In the genomic region with DNA sequence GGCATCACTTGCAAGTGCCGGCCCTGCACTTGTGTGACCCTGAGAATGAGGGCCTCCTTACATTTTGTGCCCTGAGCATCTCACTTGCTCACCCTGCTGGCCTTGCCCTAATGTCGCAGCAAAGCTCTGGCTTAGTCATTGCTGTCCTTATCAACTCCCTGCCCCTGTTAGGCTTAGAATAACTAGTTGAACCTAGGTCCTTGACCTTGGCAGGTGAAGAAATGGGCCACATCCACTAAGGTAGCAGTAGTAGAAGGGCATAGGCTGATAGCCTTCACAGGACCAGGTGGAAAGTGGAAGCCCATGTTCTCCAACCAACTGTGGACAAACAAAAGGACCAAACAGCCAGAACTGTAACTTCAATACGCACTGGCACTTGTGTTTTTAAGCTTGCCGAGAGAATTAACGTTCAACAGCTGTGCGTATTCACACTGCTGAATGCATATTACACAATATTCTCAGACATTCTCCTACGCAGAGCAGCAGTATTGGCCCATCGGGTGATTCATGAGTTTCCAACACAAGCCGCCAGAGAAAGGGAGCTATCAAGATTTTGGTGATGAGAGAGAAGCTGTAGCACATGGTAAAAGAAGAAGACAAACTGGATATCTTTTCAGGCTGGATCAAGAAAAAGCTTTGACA, we compare ENCODE assay signal across 8 cellular contexts. TPM values are rescaled to one million over a fixed set of nuclear protein-coding genes. Genes with fewer than 3 reads are reported as not detected.
DNase-seq lines count a peak whose midpoint lies in the region; ATAC-seq and TF ChIP-seq lines count a peak whose summit lies in the region.

No MANE protein-coding gene starts in this region.

- no peaks in the 10 kb centered on the region for H3K9me3 ChIP-seq in HAP-1

- H3K27me3 Mint-ChIP-seq in Calu3 (ENCODE audit: unreplicated experiment), result no peaks in the 10 kb centered on the region

- intact Hi-C loops in Calu3 (cut with micrococcal nuclease; ENCODE audit: unreplicated experiment), result no loop called here

- in situ Hi-C loops in HAP-1 (cut with MboI; ENCODE audit: low sequenced_read_pairs), result no loop called here

- peak overlapping the region in 1 of 2 donors; percentile 74 for H3K27ac ChIP-seq in coronary artery

- DNase-seq in Calu3 (peak; percentile 31), HAP-1 (ENCODE audit: low spot score in 2 of 2) (peak; percentile 44 to 52), SIG-M5 (lab: John Stamatoyannopoulos, UW) (peak; percentile 81), coronary artery (ENCODE audit: low spot score) (peak; percentile 80), myocyte (ENCODE audit: low read depth) (peak; percentile 80), DMS114 treated with DMSO at 0.1 percent for 48 hours (lab: John Stamatoyannopoulos, UW; ENCODE audit: unreplicated experiment) (no peak)

- no peaks in the 10 kb centered on the region for H3K36me3 ChIP-seq in HAP-1 (replicated peaks)

- TF ChIP-seq CTCF in Calu3 (IDR thresholded peaks at IDR 0.05; ENCODE audit: unreplicated experiment) (no peak), coronary artery (IDR thresholded peaks at IDR 0.05) (no peak)

- no peaks in the 10 kb centered on the region for H3K27me3 ChIP-seq in HAP-1 (ENCODE audit: low read depth)

- H3K4me1 Mint-ChIP-seq in Calu3 (ENCODE audit: low read depth, unreplicated experiment), result no peaks in the 10 kb centered on the region

- no peak overlapping the region for H3K27ac Mint-ChIP-seq in Calu3 (ENCODE audit: unreplicated experiment)

- H3K9me3 Mint-ChIP-seq in Calu3 (ENCODE audit: low read depth, unreplicated experiment), result no peaks in the 10 kb centered on the region

- BruUV-seq in Calu3 (replicated peaks; lab: Mats Ljungman, UMichigan), result no TSS peak

- no peaks in the 10 kb centered on the region for H3K36me3 Mint-ChIP-seq in Calu3 (ENCODE audit: insufficient read depth, unreplicated experiment)

- CTCF ChIA-PET in Calu3 (lab: Charles Lee), result interaction anchor here (0.6 to 0.7 kb wide), 3 partner anchors 108 to 411 kb away, joined by 3 to 9 read pairs (median 3); no protein-coding TSS in a partner anchor

- peaks cover 24% of the 10 kb centered on the region for H3K4me1 ChIP-seq in HAP-1

- H3K4me3 ChIP-seq in HAP-1, result no peak overlapping the region
- H3K4me3 ChIP-seq in coronary artery, result no peak overlapping the region

- ATAC-seq in HG03469 (IDR thresholded peaks at IDR 0.05; ENCODE audit: unreplicated experiment) (no peak), HG03196 (IDR thresholded peaks at IDR 0.05; ENCODE audit: unreplicated experiment) (no peak)

- no peak overlapping the region for H3K4me3 Mint-ChIP-seq in Calu3 (ENCODE audit: low read depth, unreplicated experiment)

RNA-seq across cellular contexts. Expression of gene PTGFRN, which starts 27.7 kb away (rescaled TPM):
- 29.4 and 44.6 TPM in 2 replicates for total RNA-seq in Calu3 (2022)
- 48.1 and 61.1 TPM in 2 replicates for total RNA-seq in myocyte
- polyA plus RNA-seq in myocyte (2012), result 49.9 TPM
